ENCODE assay signal across 1 cellular context in the genomic region with DNA sequence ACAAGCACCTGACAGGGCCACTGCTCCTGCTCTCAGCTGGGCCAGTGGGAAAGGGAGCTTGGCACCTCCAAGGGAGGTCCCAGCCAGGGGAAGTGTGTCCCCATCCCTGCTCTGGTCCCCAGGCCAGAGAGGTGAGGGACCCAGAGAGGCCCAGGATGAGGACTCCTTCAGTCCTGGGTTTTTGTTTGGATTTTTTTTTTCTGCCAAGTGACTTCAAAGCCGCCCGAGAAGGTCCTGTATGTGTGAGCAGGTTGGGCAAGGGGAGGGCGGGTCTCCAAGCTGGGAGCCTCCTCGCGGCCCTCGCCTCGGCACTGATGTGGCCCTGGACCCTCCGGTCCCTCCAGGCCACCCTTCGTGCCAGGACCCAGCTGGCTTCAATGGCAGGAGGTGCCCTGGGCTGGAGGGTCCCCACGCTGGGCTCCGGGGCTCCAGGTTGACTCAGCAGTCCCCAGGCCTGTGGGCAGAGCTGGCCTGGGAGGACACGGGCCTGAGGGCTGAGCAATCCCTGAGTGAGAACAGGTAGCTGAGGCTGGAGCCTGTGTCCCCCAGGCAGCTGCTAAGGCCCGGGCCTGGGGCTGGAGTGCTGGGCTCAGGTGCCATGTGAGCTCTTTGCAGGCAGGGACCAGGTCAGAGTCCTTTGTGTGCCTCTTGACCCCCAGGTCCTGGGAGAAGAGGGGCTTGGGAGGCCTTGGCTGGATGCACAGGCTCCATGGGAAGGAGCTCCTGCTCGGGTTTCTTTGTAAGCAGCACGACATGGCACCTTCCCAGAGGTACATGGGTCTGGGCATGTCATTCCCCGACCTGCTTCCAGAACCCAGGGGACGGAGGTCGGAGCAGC.
TF ChIP-seq lines count a peak whose summit lies in the region.

No MANE protein-coding gene starts in this region.

TF ChIP-seq in HepG2, 621 proteins besides CTCF, POLR2A, EP300 and RAD21:
- TF ChIP-seq, protein P1, sequence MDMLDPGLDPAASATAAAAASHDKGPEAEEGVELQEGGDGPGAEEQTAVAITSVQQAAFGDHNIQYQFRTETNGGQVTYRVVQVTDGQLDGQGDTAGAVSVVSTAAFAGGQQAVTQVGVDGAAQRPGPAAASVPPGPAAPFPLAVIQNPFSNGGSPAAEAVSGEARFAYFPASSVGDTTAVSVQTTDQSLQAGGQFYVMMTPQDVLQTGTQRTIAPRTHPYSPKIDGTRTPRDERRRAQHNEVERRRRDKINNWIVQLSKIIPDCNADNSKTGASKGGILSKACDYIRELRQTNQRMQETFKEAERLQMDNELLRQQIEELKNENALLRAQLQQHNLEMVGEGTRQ (IDR thresholded peaks at IDR 0.05; ENCODE audit: low read depth, low read length), result no peak
- TF ChIP-seq, protein P1 (CRISPR knock-in tag; IDR thresholded peaks at IDR 0.05; ENCODE audit: borderline replicate concordance), result no peak
- TF ChIP-seq, protein P2, sequence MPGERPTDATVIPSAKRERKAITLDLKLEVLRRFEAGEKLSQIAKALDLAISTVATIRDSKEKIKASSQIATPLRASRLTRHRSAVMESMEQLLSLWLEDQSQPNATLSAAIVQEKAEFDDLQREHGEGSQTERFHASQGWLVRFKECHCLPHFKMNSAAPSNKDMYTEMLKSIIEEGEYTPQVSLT (CRISPR knock-in tag; IDR thresholded peaks at IDR 0.05; ENCODE audit: borderline replicate concordance, low read depth), result no peak
- TF ChIP-seq ZFX (CRISPR knock-in tag; IDR thresholded peaks at IDR 0.05; ENCODE audit: low read depth) (peak; percentile 53), MAF1 (CRISPR knock-in tag; IDR thresholded peaks at IDR 0.05; ENCODE audit: borderline replicate concordance) (no peak), RXRB (CRISPR knock-in tag; IDR thresholded peaks at IDR 0.05; ENCODE audit: borderline replicate concordance) (no peak), STAG1 (CRISPR knock-in tag; IDR thresholded peaks at IDR 0.05) (no peak), ZNF790 (CRISPR knock-in tag; IDR thresholded peaks at IDR 0.05; ENCODE audit: borderline replicate concordance) (no peak), KLF13 (CRISPR knock-in tag; IDR thresholded peaks at IDR 0.05) (no peak), ZNF879 (CRISPR knock-in tag; IDR thresholded peaks at IDR 0.05) (no peak), NCOA1 (CRISPR knock-in tag; IDR thresholded peaks at IDR 0.05) (no peak), TBP (CRISPR knock-in tag; IDR thresholded peaks at IDR 0.05) (no peak)
- TF ChIP-seq, protein P3, sequence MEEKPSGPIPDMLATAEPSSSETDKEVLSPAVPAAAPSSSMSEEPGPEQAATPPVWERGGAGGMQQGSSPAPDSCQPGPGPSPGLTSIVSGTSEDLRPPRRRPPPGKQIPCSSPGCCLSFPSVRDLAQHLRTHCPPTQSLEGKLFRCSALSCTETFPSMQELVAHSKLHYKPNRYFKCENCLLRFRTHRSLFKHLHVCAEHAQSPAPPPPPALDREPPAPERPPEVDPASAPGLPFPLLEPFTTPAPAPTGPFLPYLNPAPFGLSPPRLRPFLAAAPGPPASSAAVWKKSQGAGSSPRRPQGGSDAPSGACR (CRISPR knock-in tag; IDR thresholded peaks at IDR 0.05), result no peak
- TF ChIP-seq, protein P4, sequence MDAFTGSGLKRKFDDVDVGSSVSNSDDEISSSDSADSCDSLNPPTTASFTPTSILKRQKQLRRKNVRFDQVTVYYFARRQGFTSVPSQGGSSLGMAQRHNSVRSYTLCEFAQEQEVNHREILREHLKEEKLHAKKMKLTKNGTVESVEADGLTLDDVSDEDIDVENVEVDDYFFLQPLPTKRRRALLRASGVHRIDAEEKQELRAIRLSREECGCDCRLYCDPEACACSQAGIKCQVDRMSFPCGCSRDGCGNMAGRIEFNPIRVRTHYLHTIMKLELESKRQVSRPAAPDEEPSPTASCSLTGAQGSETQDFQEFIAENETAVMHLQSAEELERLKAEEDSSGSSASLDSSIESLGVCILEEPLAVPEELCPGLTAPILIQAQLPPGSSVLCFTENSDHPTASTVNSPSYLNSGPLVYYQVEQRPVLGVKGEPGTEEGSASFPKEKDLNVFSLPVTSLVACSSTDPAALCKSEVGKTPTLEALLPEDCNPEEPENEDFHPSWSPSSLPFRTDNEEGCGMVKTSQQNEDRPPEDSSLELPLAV (CRISPR knock-in tag; conservative IDR thresholded peaks at IDR 0.05; ENCODE audit: low read depth), result no peak
- TF ChIP-seq, protein P5, sequence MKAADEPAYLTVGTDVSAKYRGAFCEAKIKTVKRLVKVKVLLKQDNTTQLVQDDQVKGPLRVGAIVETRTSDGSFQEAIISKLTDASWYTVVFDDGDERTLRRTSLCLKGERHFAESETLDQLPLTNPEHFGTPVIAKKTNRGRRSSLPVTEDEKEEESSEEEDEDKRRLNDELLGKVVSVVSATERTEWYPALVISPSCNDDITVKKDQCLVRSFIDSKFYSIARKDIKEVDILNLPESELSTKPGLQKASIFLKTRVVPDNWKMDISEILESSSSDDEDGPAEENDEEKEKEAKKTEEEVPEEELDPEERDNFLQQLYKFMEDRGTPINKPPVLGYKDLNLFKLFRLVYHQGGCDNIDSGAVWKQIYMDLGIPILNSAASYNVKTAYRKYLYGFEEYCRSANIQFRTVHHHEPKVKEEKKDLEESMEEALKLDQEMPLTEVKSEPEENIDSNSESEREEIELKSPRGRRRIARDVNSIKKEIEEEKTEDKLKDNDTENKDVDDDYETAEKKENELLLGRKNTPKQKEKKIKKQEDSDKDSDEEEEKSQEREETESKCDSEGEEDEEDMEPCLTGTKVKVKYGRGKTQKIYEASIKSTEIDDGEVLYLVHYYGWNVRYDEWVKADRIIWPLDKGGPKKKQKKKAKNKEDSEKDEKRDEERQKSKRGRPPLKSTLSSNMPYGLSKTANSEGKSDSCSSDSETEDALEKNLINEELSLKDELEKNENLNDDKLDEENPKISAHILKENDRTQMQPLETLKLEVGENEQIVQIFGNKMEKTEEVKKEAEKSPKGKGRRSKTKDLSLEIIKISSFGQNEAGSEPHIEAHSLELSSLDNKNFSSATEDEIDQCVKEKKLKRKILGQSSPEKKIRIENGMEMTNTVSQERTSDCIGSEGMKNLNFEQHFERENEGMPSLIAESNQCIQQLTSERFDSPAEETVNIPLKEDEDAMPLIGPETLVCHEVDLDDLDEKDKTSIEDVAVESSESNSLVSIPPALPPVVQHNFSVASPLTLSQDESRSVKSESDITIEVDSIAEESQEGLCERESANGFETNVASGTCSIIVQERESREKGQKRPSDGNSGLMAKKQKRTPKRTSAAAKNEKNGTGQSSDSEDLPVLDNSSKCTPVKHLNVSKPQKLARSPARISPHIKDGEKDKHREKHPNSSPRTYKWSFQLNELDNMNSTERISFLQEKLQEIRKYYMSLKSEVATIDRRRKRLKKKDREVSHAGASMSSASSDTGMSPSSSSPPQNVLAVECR (CRISPR knock-in tag; IDR thresholded peaks at IDR 0.05; ENCODE audit: borderline replicate concordance), result 0 out of 2 replicates have a peak, but pooled peaks have one; percentile 14
